18 cellular contexts compared by ENCODE assay signal in genomic region chr16:85803570-85803969, GRCh38. TPM values are rescaled to one million over a fixed set of nuclear protein-coding genes. Genes with fewer than 3 reads are reported as not detected.
DNase-seq lines count a peak whose midpoint lies in the region; ATAC-seq and TF ChIP-seq lines count a peak whose summit lies in the region.
"Had no signal": no experiment of that assay in that cellular context is flagged by ENCODE, and none has a peak within 500 bp of the region (broad histone marks: within the 10 kb centered on the region; RNA-seq: fewer than 3 reads in every experiment).

No MANE protein-coding gene starts in this region.

- no peak for TF ChIP-seq CTCF in CD4-positive, alpha-beta T cell (IDR thresholded peaks at IDR 0.05)
- no peak for TF ChIP-seq CTCF in Loucy (conservative IDR thresholded peaks at IDR 0.05; ENCODE audit: low read length)
- no peak for TF ChIP-seq CTCF in neural crest cell (conservative IDR thresholded peaks at IDR 0.05)

- H3K27ac ChIP-seq in CD4-positive, alpha-beta T cell (ENCODE audit: low read depth, low read length): no peak overlapping the region
- H3K27ac ChIP-seq: PC-9, RWPE1 had no signal

- no peaks in the 10 kb centered on the region for H3K9me3 ChIP-seq in CD4-positive, alpha-beta T cell (ENCODE audit: control insufficient read depth, low read length)
- no peaks in the 10 kb centered on the region for H3K9me3 ChIP-seq in Loucy (ENCODE audit: insufficient read depth, low read depth, low read length)

- H3K4me1 Mint-ChIP-seq in CD4-positive, alpha-beta T cell (ENCODE audit: low read depth): peaks cover 45% of the 10 kb centered on the region
- H3K4me1 Mint-ChIP-seq in activated naive CD8-positive, alpha-beta T cell treated with anti-CD3 and anti-CD28 coated beads, Interleukin-2, amount 50 U/mL, for 24 hours: peaks cover 30% of the 10 kb centered on the region
- peaks cover 22% of the 10 kb centered on the region for H3K4me1 Mint-ChIP-seq in neural crest cell

- no peaks in the 10 kb centered on the region for H3K27me3 ChIP-seq in CD4-positive, alpha-beta T cell (ENCODE audit: control insufficient read depth, insufficient read depth, low read length)
- peaks cover 10% of the 10 kb centered on the region for H3K27me3 ChIP-seq in Loucy (ENCODE audit: insufficient read depth, low read length, poor library complexity, severe bottlenecking)

- H3K9ac ChIP-seq in Loucy (ENCODE audit: low read depth, low read length, poor library complexity, severe bottlenecking): no peak overlapping the region

- H3K4me2 ChIP-seq in Loucy (ENCODE audit: low read depth, low read length, poor library complexity, severe bottlenecking): peak overlapping the region; percentile 24
- H3K4me2 ChIP-seq: PC-9 had no signal

- intact Hi-C loops in CD4-positive, alpha-beta T cell (cut with DNase I, micrococcal nuclease): loop anchor here in 1 of 2 experiments (5.0 to 10.0 kb wide), 2 partner anchors 116 to 1619 kb away; partner anchors contain the start of genes GINS2 and TAF1C

- peaks cover 42% of the 10 kb centered on the region for H3K36me3 ChIP-seq in Loucy (ENCODE audit: insufficient read depth, low read length)

- H3K4me3 ChIP-seq in Loucy (ENCODE audit: low read length, poor library complexity, severe bottlenecking): no peak overlapping the region
- H3K4me3 ChIP-seq: PC-9 had no signal

- no peaks in the 10 kb centered on the region for H3K27me3 Mint-ChIP-seq in CD4-positive, alpha-beta T cell
- no peaks in the 10 kb centered on the region for H3K27me3 Mint-ChIP-seq in activated naive CD8-positive, alpha-beta T cell treated with anti-CD3 and anti-CD28 coated beads, Interleukin-2, amount 50 U/mL, for 24 hours
- no peaks in the 10 kb centered on the region for H3K27me3 Mint-ChIP-seq in neural crest cell (ENCODE audit: low read depth)

- H3K36me3 Mint-ChIP-seq in CD4-positive, alpha-beta T cell (ENCODE audit: low read depth): peaks cover 81% of the 10 kb centered on the region
- peaks cover 54% of the 10 kb centered on the region for H3K36me3 Mint-ChIP-seq in activated naive CD8-positive, alpha-beta T cell treated with anti-CD3 and anti-CD28 coated beads, Interleukin-2, amount 50 U/mL, for 24 hours (ENCODE audit: low read depth)
- peaks cover 32% of the 10 kb centered on the region for H3K36me3 Mint-ChIP-seq in neural crest cell (ENCODE audit: low read depth)

- no peak for DNase-seq in CD4-positive, alpha-beta T cell
- DNase-seq in activated naive CD8-positive, alpha-beta T cell treated with anti-CD3 and anti-CD28 coated beads, Interleukin-2, amount 50 U/mL, for 24 hours: no peak
- DNase-seq in neural crest cell (ENCODE audit: low read depth, low spot score) (no peak), NCI-H146 treated with DMSO at 0.1 percent for 48 hours (lab: John Stamatoyannopoulos, UW; ENCODE audit: unreplicated experiment) (no peak), NCI-H526 treated with DMSO at 0.1 percent for 48 hours (lab: John Stamatoyannopoulos, UW) (no peak)
- DNase-seq: AML-193; CD4-positive, CD25-positive, alpha-beta regulatory T cell; DMS153; GF-D8; GOT3; NCI-H1105 treated with DMSO at 0.1 percent for 48 hours; NCI-H1694 treated with DMSO at 0.1 percent for 48 hours; NCI-H748 treated with DMSO at 0.1 percent for 48 hours; PC-9 had no signal

- ATAC-seq in CD4-positive, alpha-beta T cell (ENCODE audit: poor library complexity): no peak
- no peak for ATAC-seq in activated naive CD8-positive, alpha-beta T cell treated with anti-CD3 and anti-CD28 coated beads, Interleukin-2, amount 50 U/mL, for 24 hours
- ATAC-seq in GM21367 (IDR thresholded peaks at IDR 0.05; ENCODE audit: unreplicated experiment): no peak
- ATAC-seq: HCT116 had no signal

- H3K27ac Mint-ChIP-seq in CD4-positive, alpha-beta T cell: peak overlapping the region; percentile 99
- peak overlapping the region; percentile 9 for H3K27ac Mint-ChIP-seq in activated naive CD8-positive, alpha-beta T cell treated with anti-CD3 and anti-CD28 coated beads, Interleukin-2, amount 50 U/mL, for 24 hours
- no peak overlapping the region for H3K27ac Mint-ChIP-seq in neural crest cell (ENCODE audit: unreplicated experiment)
- H3K27ac Mint-ChIP-seq: CD4-positive, CD25-positive, alpha-beta regulatory T cell had no signal

- POLR2A ChIA-PET in CD4-positive, alpha-beta T cell (lab: Charles Lee): no interaction called here

- H3K4me3 Mint-ChIP-seq in CD4-positive, alpha-beta T cell: no peak overlapping the region
- H3K4me3 Mint-ChIP-seq in activated naive CD8-positive, alpha-beta T cell treated with anti-CD3 and anti-CD28 coated beads, Interleukin-2, amount 50 U/mL, for 24 hours: peak overlapping the region; percentile 22
- H3K4me3 Mint-ChIP-seq in neural crest cell: peak overlapping the region; percentile 71

- CTCF ChIA-PET in CD4-positive, alpha-beta T cell (lab: Charles Lee): interaction anchor here (0.6 kb wide), 1 partner anchor 22 kb away, joined by 5 read pairs; no protein-coding TSS in a partner anchor

- H3K79me2 ChIP-seq in Loucy (ENCODE audit: insufficient read depth, low read length): peaks cover 49% of the 10 kb centered on the region

- no peaks in the 10 kb centered on the region for H3K9me2 ChIP-seq in Loucy (replicated peaks; ENCODE audit: low read depth, low read length)

- no peaks in the 10 kb centered on the region for H3K9me3 Mint-ChIP-seq in CD4-positive, alpha-beta T cell
- no peaks in the 10 kb centered on the region for H3K9me3 Mint-ChIP-seq in activated naive CD8-positive, alpha-beta T cell treated with anti-CD3 and anti-CD28 coated beads, Interleukin-2, amount 50 U/mL, for 24 hours
- H3K9me3 Mint-ChIP-seq in neural crest cell: no peaks in the 10 kb centered on the region
- H3K9me3 Mint-ChIP-seq: CD4-positive, CD25-positive, alpha-beta regulatory T cell had no signal

- peaks cover 30% of the 10 kb centered on the region for H4K20me1 ChIP-seq in Loucy (ENCODE audit: insufficient read depth, low read length, poor library complexity, severe bottlenecking)

- no peak overlapping the region for H2AFZ ChIP-seq in Loucy (ENCODE audit: low read length)
- H2AFZ ChIP-seq: PC-9 had no signal

- H3F3A ChIP-seq in Loucy (ENCODE audit: low read depth): no peaks in the 10 kb centered on the region

- peaks cover 24% of the 10 kb centered on the region for H3K4me1 ChIP-seq in Loucy (ENCODE audit: insufficient read depth, low read length, poor library complexity, severe bottlenecking)

RNA-seq across cellular contexts. Expression of gene COX4I1, which starts 4.1 kb away (rescaled TPM):
- total RNA-seq in CD4-positive, alpha-beta T cell: 100 to 1,000 TPM; 749 to 750 TPM
- total RNA-seq in neural crest cell: 426 and 434 TPM in 2 replicates

RNA-seq across cellular contexts. Expression of gene EMC8, which starts 4.2 kb away (rescaled TPM):
- total RNA-seq in CD4-positive, alpha-beta T cell: 10 to 100 TPM; 38.9 to 41.7 TPM
- total RNA-seq in neural crest cell: 44.1 and 48.3 TPM in 2 replicates

RNA-seq across cellular contexts. Expression of gene C16orf74, which starts 52.7 kb away (rescaled TPM):
- total RNA-seq in CD4-positive, alpha-beta T cell: 1 to 10 TPM; 2.1 to 2.9 TPM
- 1.2 TPM in 2 replicates for total RNA-seq in neural crest cell
